8 cellular contexts compared by ENCODE assay signal in genomic region chrX:56783450-56783831, GRCh38. TPM values are rescaled to one million over a fixed set of nuclear protein-coding genes. Genes with fewer than 3 reads are reported as not detected.
DNase-seq lines count a peak whose midpoint lies in the region; ATAC-seq and TF ChIP-seq lines count a peak whose summit lies in the region.

No MANE protein-coding gene starts in this region.

- no peaks in the 10 kb centered on the region for H3K36me3 ChIP-seq in PC-3 (ENCODE audit: low read depth, low read length)
- no peaks in the 10 kb centered on the region for H3K36me3 ChIP-seq in Caco-2 (ENCODE audit: control insufficient read depth, insufficient read depth, low read length)

- H3K4me3 Mint-ChIP-seq in Caco-2 (ENCODE audit: unreplicated experiment): no peak overlapping the region

- H3K4me3 ChIP-seq in PC-3 (ENCODE audit: low read length) (no peak overlapping the region), Caco-2 (ENCODE audit: low read depth, low read length) (no peak overlapping the region)

- H3K9me2 ChIP-seq in PC-3 (replicated peaks; ENCODE audit: low read length): no peaks in the 10 kb centered on the region

- POLR2A ChIA-PET in PC-3 (lab: Charles Lee; ENCODE audit: unreplicated experiment): no interaction called here
- POLR2A ChIA-PET in Caco-2 (lab: Charles Lee): no interaction called here

- peaks cover 6% of the 10 kb centered on the region for H3K36me3 Mint-ChIP-seq in Caco-2 (ENCODE audit: insufficient read depth, unreplicated experiment)

- H4K20me1 ChIP-seq in PC-3 (ENCODE audit: low read length): no peaks in the 10 kb centered on the region

- no peak overlapping the region for H3K4me2 ChIP-seq in PC-3 (ENCODE audit: low read length)

- intact Hi-C loops in sciatic nerve (cut with DNase I): no loop called here
- intact Hi-C loops in PC-3 (cut with micrococcal nuclease): no loop called here
- intact Hi-C loops in Caco-2 (cut with micrococcal nuclease; ENCODE audit: unreplicated experiment): no loop called here

- no peaks in the 10 kb centered on the region for H3F3A ChIP-seq in PC-3 (ENCODE audit: low read length, unreplicated experiment)

- DNase-seq in globus pallidus (ENCODE audit: low spot score): peak; percentile 67
- DNase-seq in sciatic nerve (ENCODE audit: low spot score): peak; percentile 92
- no peak for DNase-seq in SIG-M5 treated with dmso at 0.1 percent for 504 hours (lab: John Stamatoyannopoulos, UW; ENCODE audit: unreplicated experiment)
- DNase-seq in PC-3: no peak
- no peak for DNase-seq in Caco-2

- no peaks in the 10 kb centered on the region for H3K4me1 Mint-ChIP-seq in Caco-2 (ENCODE audit: low read depth, unreplicated experiment)

- H3K27me3 ChIP-seq in PC-3 (ENCODE audit: low read length): no peaks in the 10 kb centered on the region
- H3K27me3 ChIP-seq in Caco-2 (replicated peaks; ENCODE audit: control insufficient read depth, insufficient read depth, low read length): no peaks in the 10 kb centered on the region

- no peak overlapping the region for H3K9ac ChIP-seq in PC-3 (ENCODE audit: low read length)

- H2AFZ ChIP-seq in PC-3 (ENCODE audit: low read length): no peak overlapping the region

- no peak overlapping the region for H3K27ac Mint-ChIP-seq in Caco-2 (ENCODE audit: unreplicated experiment)

- H3K79me2 ChIP-seq in PC-3 (ENCODE audit: low read length): no peaks in the 10 kb centered on the region

- CTCF ChIA-PET in PC-3 (lab: Charles Lee) (no interaction called here), Caco-2 (lab: Charles Lee) (no interaction called here)

- H3K4me1 ChIP-seq in PC-3 (ENCODE audit: insufficient read depth, low read length) (no peaks in the 10 kb centered on the region), Caco-2 (no peaks in the 10 kb centered on the region)

- H3K9me3 ChIP-seq in PC-3 (ENCODE audit: low read length) (no peaks in the 10 kb centered on the region), Caco-2 (no peaks in the 10 kb centered on the region)

- H3K9me3 Mint-ChIP-seq in Caco-2 (ENCODE audit: unreplicated experiment): no peaks in the 10 kb centered on the region

- no peak for TF ChIP-seq CTCF in PC-3 (conservative IDR thresholded peaks at IDR 0.05; ENCODE audit: low read depth, low read length)
- TF ChIP-seq CTCF in Caco-2 (IDR thresholded peaks at IDR 0.05; ENCODE audit: insufficient read depth in 1 of 2, low read depth in 1 of 2, low read length in 1 of 2, severe bottlenecking in 1 of 2, unreplicated experiment in 1 of 2): no peak

- no peak overlapping the region for H3K27ac ChIP-seq in PC-3 (ENCODE audit: low read length)

- BruUV-seq in PC-3 (replicated peaks; lab: Mats Ljungman, UMichigan): no TSS peak
- no TSS peak for BruUV-seq in Caco-2 (replicated peaks; lab: Mats Ljungman, UMichigan)

- no peaks in the 10 kb centered on the region for H3K27me3 Mint-ChIP-seq in Caco-2 (ENCODE audit: insufficient read depth, unreplicated experiment)

- peak; percentile 27 for ATAC-seq in GM18909 (IDR thresholded peaks at IDR 0.05; ENCODE audit: poor library complexity, unreplicated experiment)
- ATAC-seq in SK-N-SH treated with all-trans-retinoic acid at 6 μM for 48 hours: peak; percentile 13; the same call in 1 of the 3 replicates
- ATAC-seq in sciatic nerve: peak; percentile 51
- ATAC-seq in PC-3: no peak
- no peak for ATAC-seq in HG03159 (IDR thresholded peaks at IDR 0.05; ENCODE audit: unreplicated experiment)

TF ChIP-seq in SK-N-SH treated with all-trans-retinoic acid at 6 μM for 48 hours, 23 proteins besides CTCF, POLR2A, EP300 and RAD21:
- TF ChIP-seq OSR1 (CRISPR knock-in tag; IDR thresholded peaks at IDR 0.05) (no peak), CSRNP3 (CRISPR knock-in tag; IDR thresholded peaks at IDR 0.05) (no peak), ZC3H10 (CRISPR knock-in tag; IDR thresholded peaks at IDR 0.05) (no peak), ZNF70 (CRISPR knock-in tag; IDR thresholded peaks at IDR 0.05) (no peak), GLIS3 (CRISPR knock-in tag; IDR thresholded peaks at IDR 0.05) (no peak), RARB (CRISPR knock-in tag; IDR thresholded peaks at IDR 0.05) (no peak), CREB5 (CRISPR knock-in tag; IDR thresholded peaks at IDR 0.05; ENCODE audit: low read depth) (no peak), ISL1 (CRISPR knock-in tag; IDR thresholded peaks at IDR 0.05) (no peak), PPARA (CRISPR knock-in tag; IDR thresholded peaks at IDR 0.05; ENCODE audit: borderline replicate concordance) (no peak), CSDC2 (CRISPR knock-in tag; IDR thresholded peaks at IDR 0.05) (no peak), PATZ1 (CRISPR knock-in tag; IDR thresholded peaks at IDR 0.05; ENCODE audit: borderline replicate concordance) (no peak), ZNF8 (CRISPR knock-in tag; IDR thresholded peaks at IDR 0.05) (no peak), SNAI2 (CRISPR knock-in tag; IDR thresholded peaks at IDR 0.05) (no peak), ARNTL (CRISPR knock-in tag; IDR thresholded peaks at IDR 0.05; ENCODE audit: borderline replicate concordance, low read depth) (no peak), TOX (CRISPR knock-in tag; IDR thresholded peaks at IDR 0.05; ENCODE audit: borderline replicate concordance) (no peak), TSHZ2 (CRISPR knock-in tag; IDR thresholded peaks at IDR 0.05) (no peak)

RNA-seq across cellular contexts. Expression of gene NBDY, which starts 54.4 kb away (rescaled TPM):
- total RNA-seq in sciatic nerve (37.6 TPM), PC-3 (2014; rRNA removed) (9.7 and 13.6 TPM in 2 replicates), Caco-2 (2022) (27.9 and 29.4 TPM in 2 replicates)

Comparison
In these comparisons a context has a peak if more than half of its experiments do, and no peak if none do; other contexts are left out.
1. ATAC-seq: peak in GM18909 (single experiment), SK-N-SH treated with all-trans-retinoic acid at 6 μM for 48 hours (single experiment) and sciatic nerve (single experiment); none in PC-3 (single experiment) and HG03159 (single experiment).
2. DNase-seq: peak in globus pallidus (single experiment) and sciatic nerve (single experiment); none in SIG-M5 treated with dmso at 0.1 percent for 504 hours (single experiment), PC-3 (single experiment) and Caco-2 (0 of 2).